ENCODE assay signal across 34 cellular contexts in genomic region chr2:76546207-76546606, GRCh38.
"Had no signal": no experiment of that assay in that cellular context is flagged by ENCODE, and none has a peak within 500 bp of the region (broad histone marks: within the 10 kb centered on the region; RNA-seq: fewer than 3 reads in every experiment).

No MANE protein-coding gene starts in this region.

- DNase-seq: Karpas-422, Kasumi-1, MG63, MM.1S, MV-4-11, NCI-H1048, NCI-H1092, NCI-H1092 treated with DMSO at 0.1 percent for 48 hours, NCI-H1105, NCI-H1105 treated with DMSO at 0.1 percent for 48 hours, NCI-H1417, NCI-H1417 treated with DMSO at 0.1 percent for 48 hours, NCI-H1436, NCI-H1436 treated with DMSO at 0.1 percent for 48 hours, NCI-H146, NCI-H1694, NCI-H1694 treated with DMSO at 0.1 percent for 48 hours, NCI-H187, NCI-H187 treated with DMSO at 0.1 percent for 48 hours, NCI-H1930, NCI-H2029, NCI-H2029 treated with DMSO at 0.1 percent for 48 hours, NCI-H2081, NCI-H2081 treated with DMSO at 0.1 percent for 48 hours, NCI-H2107, NCI-H2171, NCI-H2171 treated with DMSO at 0.1 percent for 48 hours, NCI-H2227 treated with DMSO at 0.1 percent for 48 hours, NCI-H226, NCI-H345, NCI-H446, NCI-H446 treated with DMSO at 0.1 percent for 48 hours, NCI-H510A, NCI-H510A treated with DMSO at 0.1 percent for 48 hours had no signal
